In the genomic region with DNA sequence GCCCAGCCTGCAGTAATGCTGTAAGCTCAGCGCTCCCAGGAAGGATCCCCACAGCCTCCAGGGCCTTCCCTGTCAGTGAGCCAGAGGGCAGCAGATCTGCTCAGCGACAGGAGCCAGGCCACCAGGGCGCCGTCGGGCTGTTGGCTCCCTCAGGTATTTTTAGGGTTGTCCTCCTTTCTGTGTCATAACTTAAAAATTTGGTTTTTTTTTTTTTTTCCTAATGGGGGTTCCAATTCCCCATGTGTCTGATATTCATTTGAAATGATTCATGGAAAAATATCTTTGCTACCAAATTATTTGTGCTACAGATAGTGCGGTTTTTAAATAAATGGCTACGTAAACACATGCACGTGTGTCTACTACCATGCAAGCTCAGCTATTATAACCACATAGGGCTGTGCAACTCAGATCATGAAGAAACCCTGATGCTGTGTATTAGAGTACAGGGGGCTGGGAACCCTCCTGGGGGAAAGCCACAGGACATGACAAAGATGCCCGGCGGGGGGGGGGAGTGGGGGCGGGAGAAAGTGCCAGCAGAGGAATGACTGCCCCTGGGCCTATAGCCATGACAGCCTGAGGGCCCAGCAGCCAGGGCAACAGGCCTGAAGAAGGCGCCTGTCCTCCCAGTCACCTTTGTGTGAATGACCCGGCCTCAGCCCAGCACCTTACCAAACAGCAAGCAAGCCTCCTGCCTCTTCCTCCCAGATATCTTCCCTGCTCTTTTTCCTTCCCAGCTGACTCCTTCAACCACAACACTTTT, we compare ENCODE assay signal across 27 cellular contexts.
A peak's percentile ranks its signal among the peaks of the same experiment; 100 is the strongest.
DNase-seq lines count a peak whose midpoint lies in the region; ATAC-seq and TF ChIP-seq lines count a peak whose summit lies in the region.
"Had no signal": no experiment of that assay in that cellular context is flagged by ENCODE, and none has a peak within 500 bp of the region (broad histone marks: within the 10 kb centered on the region; RNA-seq: fewer than 3 reads in every experiment).

No MANE protein-coding gene starts in this region.

- H2BK12ac ChIP-seq in neuronal stem cell (ENCODE audit: low read length) = no peak overlapping the region

- 80% methylated on average over 1 of the region's 13 CpGs; no CpG with 5 or more reads in 1 of the 2 experiments for WGBS in IMR-90 (ENCODE audit: extremely low coverage in 2 of 2, insufficient read length in 1 of 2), 2 experiments
- no CpG with 5 or more reads among the region's 13 CpGs for WGBS in neuronal stem cell (ENCODE audit: extremely low coverage in 2 of 2, insufficient read length in 2 of 2, insufficient replicate concordance in 1 of 2), 2 donors

- POLR2A ChIA-PET in IMR-90 (lab: Charles Lee; ENCODE audit: unreplicated experiment) = no interaction called here

- peaks cover 9% of the 10 kb centered on the region; the same call in 1 of the 2 replicates for H3K4me1 ChIP-seq in IMR-90 (ENCODE audit: control insufficient read depth, insufficient read depth, low read length)
- H3K4me1 ChIP-seq in neuronal stem cell (ENCODE audit: control insufficient read depth in 2 of 2, insufficient read depth in 1 of 2, low read depth in 1 of 2, low read length in 2 of 2) = peaks cover 14 to 17% of the 10 kb centered on the region in 2 donors
- H3K4me1 ChIP-seq: Caco-2, thyroid gland had no signal

- no peak overlapping the region for H3K14ac ChIP-seq in IMR-90 (replicated peaks; ENCODE audit: low read depth, low read length)
- peak overlapping the region; percentile 13 for H3K14ac ChIP-seq in neuronal stem cell (ENCODE audit: low read length)

- H3K23ac ChIP-seq in IMR-90 (ENCODE audit: low read depth, low read length) (no peak overlapping the region), neuronal stem cell (ENCODE audit: low read depth, low read length, poor library complexity) (no peak overlapping the region)

- H3K4me3 ChIP-seq in IMR-90 (ENCODE audit: insufficient read depth, low read depth, low read length) = no peak overlapping the region
- H3K4me3 ChIP-seq in astrocyte of the spinal cord (ENCODE audit: low read depth, low read length) = no peak overlapping the region
- H3K4me3 ChIP-seq in neuronal stem cell (ENCODE audit: low read length in 2 of 2) = no peak overlapping the region
- H3K4me3 ChIP-seq: cardiac muscle cell, gastrocnemius medialis, hepatocyte, left lung, thyroid gland had no signal

- H3K27ac ChIP-seq in IMR-90 (ENCODE audit: insufficient read depth, low read length) = no peak overlapping the region
- H3K27ac ChIP-seq in neuronal stem cell (replicated peaks; ENCODE audit: low read length) = no peak overlapping the region
- H3K27ac ChIP-seq: C4-2B, cardiac muscle cell, gastrocnemius medialis, hepatocyte, left lung, thyroid gland, VCaP had no signal

- no peak overlapping the region for H4K5ac ChIP-seq in IMR-90 (ENCODE audit: low read depth, low read length)

- no peak overlapping the region for H2BK15ac ChIP-seq in IMR-90 (ENCODE audit: low read depth, low read length)
- no peak overlapping the region for H2BK15ac ChIP-seq in neuronal stem cell (ENCODE audit: low read length)

- H2AK5ac ChIP-seq in IMR-90 (ENCODE audit: low read depth, low read length) (no peak overlapping the region), neuronal stem cell (ENCODE audit: low read depth, low read length) (peak overlapping the region; percentile 27)

- H2AFZ ChIP-seq in IMR-90 (replicated peaks; ENCODE audit: low read length, poor library complexity) = no peak overlapping the region
- no peak overlapping the region for H2AFZ ChIP-seq in neuronal stem cell (ENCODE audit: low read length)
- H2AFZ ChIP-seq: hepatocyte had no signal

- no TSS peak for BruUV-seq in IMR-90 (replicated peaks; lab: Mats Ljungman, UMichigan)

- H3K4ac ChIP-seq in IMR-90 (ENCODE audit: low read depth, low read length) = peak overlapping the region; percentile 16; the same call in 1 of the 2 replicates
- no peak overlapping the region for H3K4ac ChIP-seq in neuronal stem cell (ENCODE audit: low read length)

- H3K9me1 ChIP-seq in IMR-90 (ENCODE audit: insufficient read depth, low read length) = peaks cover 18% of the 10 kb centered on the region

- no peak for TF ChIP-seq RAD21 in IMR-90 (IDR thresholded peaks at IDR 0.05; ENCODE audit: low read length)

- H2BK5ac ChIP-seq in IMR-90 (ENCODE audit: low read depth, low read length, poor library complexity, severe bottlenecking) (no peak overlapping the region), neuronal stem cell (ENCODE audit: low read length) (no peak overlapping the region)

- CTCF ChIA-PET in IMR-90 (lab: Yijun Ruan, JAX) = no interaction called here

- no peak overlapping the region for H2BK20ac ChIP-seq in IMR-90 (ENCODE audit: low read depth, low read length)

- H2BK120ac ChIP-seq in IMR-90 (ENCODE audit: low read depth, low read length) (no peak overlapping the region), neuronal stem cell (ENCODE audit: low read depth, low read length) (no peak overlapping the region)

- intact Hi-C loops in IMR-90 (cut with micrococcal nuclease) = no loop called here

- no peaks in the 10 kb centered on the region for H3K79me1 ChIP-seq in IMR-90 (ENCODE audit: low read depth in 1 of 2, low read length in 2 of 2)
- no peaks in the 10 kb centered on the region for H3K79me1 ChIP-seq in neuronal stem cell (ENCODE audit: low read depth, low read length)

- DNase-seq in AG20443 (ENCODE audit: low spot score) (peak; percentile 48), IMR-90 (peak; percentile 50), astrocyte of the spinal cord (ENCODE audit: low read depth, low spot score) (no peak), neuronal stem cell (ENCODE audit: low spot score) (no peak), SHP77 (lab: John Stamatoyannopoulos, UW) (no peak), NCI-H345 (lab: John Stamatoyannopoulos, UW) (no peak)
- no peak for DNase-seq in stimulated activated naive CD8-positive, alpha-beta T cell treated with anti-CD3 and anti-CD28 coated beads, Interleukin-15, Interleukin-2, amounts not matched to agents 100 U/mL and 50 U/mL, for 24 hours
- DNase-seq: activated CD4-positive, alpha-beta T cell treated with anti-CD3 and anti-CD28 coated beads for 48 hours; activated naive CD4-positive, alpha-beta T cell treated with anti-CD3 and anti-CD28 coated beads, Interleukin-2, amount 50 U/mL, for 16 hours; activated T-cell treated with anti-CD3 and anti-CD28 coated beads, Interleukin-2, amount 50 U/mL, for 72 hours; amniotic stem cell; Caco-2; gastrocnemius medialis; immature natural killer cell; KG1; left lung; naive B cell; NCI-H1436 treated with DMSO at 0.1 percent for 48 hours; NCI-H446 treated with DMSO at 0.1 percent for 48 hours; occipital lobe; OCI-M1; stimulated activated naive CD8-positive, alpha-beta T cell treated with anti-CD3 and anti-CD28 coated beads, Interleukin-15, amount 100 ng/mL, for 72 hours; thyroid gland had no signal

- TF ChIP-seq POLR2A in IMR-90 (IDR thresholded peaks at IDR 0.05; ENCODE audit: low read depth, low read length) = no peak

- in situ Hi-C loops in IMR-90 (cut with MboI; ENCODE audit: low sequenced_read_pairs) (no loop called here), astrocyte of the spinal cord (cut with HindIII; ENCODE audit: low sequenced_read_pairs) (no loop called here)

- TF ChIP-seq CTCF in IMR-90 (conservative IDR thresholded peaks at IDR 0.05; ENCODE audit: low read depth, low read length) = no peak
- TF ChIP-seq CTCF in astrocyte of the spinal cord (IDR thresholded peaks at IDR 0.05; ENCODE audit: low read depth, low read length) = peak; percentile 1

- no peak overlapping the region for H3K9ac ChIP-seq in IMR-90 (ENCODE audit: low read depth, low read length)
- no peak overlapping the region for H3K9ac ChIP-seq in neuronal stem cell (ENCODE audit: low read depth, low read length, poor library complexity)

- dilution Hi-C loops in IMR-90 (cut with HindIII; ENCODE audit: low sequenced_read_pairs, unreplicated experiment) = loop anchor here (25.0 kb wide), 1 partner anchor 143 kb away; no protein-coding TSS in a partner anchor

- no peak overlapping the region for H4K8ac ChIP-seq in IMR-90 (ENCODE audit: low read depth in 2 of 2, low read length in 2 of 2)
- H4K8ac ChIP-seq in neuronal stem cell (ENCODE audit: low read depth, low read length) = no peak overlapping the region

- no peak overlapping the region for H3K56ac ChIP-seq in IMR-90 (ENCODE audit: extremely low read depth, insufficient read depth, low read length)

- H2AK9ac ChIP-seq in IMR-90 (replicated peaks; ENCODE audit: low read depth, low read length, poor library complexity) = no peak overlapping the region

- H3K18ac ChIP-seq in IMR-90 (ENCODE audit: low read depth, low read length) (no peak overlapping the region), neuronal stem cell (ENCODE audit: low read length) (peak overlapping the region; percentile 49)

- ATAC-seq in IMR-90 (ENCODE audit: low read depth) = no peak
- no peak for ATAC-seq in stimulated activated naive CD8-positive, alpha-beta T cell treated with anti-CD3 and anti-CD28 coated beads, Interleukin-15, Interleukin-2, amounts not matched to agents 100 U/mL and 50 U/mL, for 24 hours
- ATAC-seq: activated T-cell treated with anti-CD3 and anti-CD28 coated beads, Interleukin-2, amount 50 U/mL, for 72 hours; gastrocnemius medialis; left lung; stimulated activated naive CD8-positive, alpha-beta T cell treated with anti-CD3 and anti-CD28 coated beads, Interleukin-15, amount 100 ng/mL, for 72 hours had no signal

- H4K91ac ChIP-seq in IMR-90 (ENCODE audit: insufficient read depth, low read depth, low read length) (no peak overlapping the region), neuronal stem cell (ENCODE audit: low read depth, low read length, poor library complexity) (peak overlapping the region; percentile 7)

- H3K9me3 ChIP-seq in IMR-90 (ENCODE audit: control insufficient read depth, insufficient read depth, low read length) (no peaks in the 10 kb centered on the region), neuronal stem cell (replicated peaks in 1 of 2; ENCODE audit: control insufficient read depth in 2 of 2, insufficient read depth in 1 of 2, low read depth in 1 of 2, low read length in 2 of 2) (no peaks in the 10 kb centered on the region)
- H3K9me3 ChIP-seq: Caco-2, gastrocnemius medialis, left lung, thyroid gland had no signal

- H3K27me3 ChIP-seq in IMR-90 (ENCODE audit: control insufficient read depth, insufficient read depth, low read length) (no peaks in the 10 kb centered on the region), neuronal stem cell (ENCODE audit: control insufficient read depth in 3 of 3, insufficient read depth in 3 of 3, low read depth in 1 of 3, low read length in 3 of 3) (no peaks in the 10 kb centered on the region)
- H3K27me3 ChIP-seq: cardiac muscle cell, gastrocnemius medialis, hepatocyte, left lung, thyroid gland had no signal

- H3K36me3 ChIP-seq in IMR-90 (ENCODE audit: control insufficient read depth, insufficient read depth, low read length) = no peaks in the 10 kb centered on the region
- H3K36me3 ChIP-seq in neuronal stem cell (replicated peaks in 1 of 2; ENCODE audit: control insufficient read depth in 2 of 2, insufficient read depth in 2 of 2, low read length in 2 of 2) = peaks cover 0 to 18% of the 10 kb centered on the region in 2 donors
- H3K36me3 ChIP-seq: gastrocnemius medialis, left lung, thyroid gland had no signal

- no peaks in the 10 kb centered on the region for H4K20me1 ChIP-seq in IMR-90 (ENCODE audit: insufficient read depth, low read length)

- H3K4me2 ChIP-seq in IMR-90 (ENCODE audit: low read depth, low read length) = no peak overlapping the region
- no peak overlapping the region for H3K4me2 ChIP-seq in neuronal stem cell (ENCODE audit: insufficient read depth, low read length, poor library complexity, severe bottlenecking)
- H3K4me2 ChIP-seq: hepatocyte had no signal

Comparison
In these comparisons a context has a peak if more than half of its experiments do, and no peak if none do; other contexts are left out.
1. DNase-seq: peak in AG20443 (single experiment) and IMR-90 (single experiment); none in astrocyte of the spinal cord (single experiment), neuronal stem cell (single experiment), stimulated activated naive CD8-positive, alpha-beta T cell treated with anti-CD3 and anti-CD28 coated beads, Interleukin-15, Interleukin-2, amounts not matched to agents 100 U/mL and 50 U/mL, for 24 hours (single experiment), SHP77 (0 of 2) and NCI-H345 (single experiment).